ENCODE assay signal across 9 cellular contexts in the genomic region with DNA sequence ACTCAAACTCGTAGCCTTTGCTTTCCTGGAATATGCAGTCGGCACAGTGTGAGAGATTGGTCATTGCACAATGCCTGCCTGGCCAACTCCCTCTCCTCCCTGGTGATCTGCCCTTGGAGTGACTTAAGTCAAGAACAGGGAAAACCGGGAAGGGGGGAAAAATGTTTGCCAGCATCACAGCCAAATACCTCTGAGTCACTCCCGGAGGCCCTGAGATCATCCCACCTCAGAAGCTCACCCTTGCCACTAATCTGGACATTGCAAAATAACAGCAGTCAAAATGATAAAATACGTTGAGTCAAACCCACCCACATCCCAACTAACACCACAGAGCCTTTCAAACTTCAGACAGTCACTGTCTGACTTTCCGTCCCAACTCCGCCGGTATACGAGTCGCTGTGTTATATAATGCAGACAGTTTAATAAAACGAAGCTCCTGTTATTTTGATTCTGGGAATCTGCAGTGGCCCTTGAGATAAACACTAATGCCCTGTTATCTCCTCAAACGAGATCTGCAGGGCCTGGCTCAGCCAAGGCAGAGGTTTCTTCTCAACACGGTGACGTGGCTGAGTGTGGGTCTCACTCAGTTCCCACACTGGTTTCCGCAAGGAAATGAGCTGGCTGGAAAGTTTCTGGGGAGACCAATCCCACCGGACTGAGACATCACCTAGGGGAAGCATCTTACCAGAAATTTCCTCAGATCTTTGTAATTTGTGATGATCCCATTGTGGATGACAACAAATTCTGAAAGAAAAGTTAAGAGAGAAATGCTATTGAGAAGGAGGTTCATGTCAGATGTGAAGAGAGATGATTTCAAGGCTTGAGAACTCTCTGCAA. TPM values are rescaled to one million over a fixed set of nuclear protein-coding genes. Genes with fewer than 3 reads are reported as not detected.
DNase-seq lines count a peak whose midpoint lies in the region; ATAC-seq and TF ChIP-seq lines count a peak whose summit lies in the region.
"Had no signal": no experiment of that assay in that cellular context is flagged by ENCODE, and none has a peak within 500 bp of the region (broad histone marks: within the 10 kb centered on the region; RNA-seq: fewer than 3 reads in every experiment).

No MANE protein-coding gene starts in this region.

- H3K4me3 ChIP-seq in IMR-90 (ENCODE audit: insufficient read depth, low read depth, low read length) = no peak overlapping the region
- no peak overlapping the region for H3K4me3 ChIP-seq in choroid plexus epithelial cell (ENCODE audit: low read depth, low read length)
- no peak overlapping the region for H3K4me3 ChIP-seq in lower leg skin (ENCODE audit: low read depth, poor library complexity, severe bottlenecking)
- H3K4me3 ChIP-seq: breast epithelium had no signal

- H2AK5ac ChIP-seq in IMR-90 (ENCODE audit: low read depth, low read length) = peak overlapping the region; percentile 13; the same call in 1 of the 2 replicates

- no peak overlapping the region for H2AK9ac ChIP-seq in IMR-90 (replicated peaks; ENCODE audit: low read depth, low read length, poor library complexity)

- no peaks in the 10 kb centered on the region for H3K9me3 ChIP-seq in IMR-90 (ENCODE audit: control insufficient read depth, insufficient read depth, low read length)
- H3K9me3 ChIP-seq: breast epithelium had no signal

- BruUV-seq in IMR-90 (replicated peaks; lab: Mats Ljungman, UMichigan) = no TSS peak

- H3K56ac ChIP-seq in IMR-90 (ENCODE audit: extremely low read depth, insufficient read depth, low read length) = no peak overlapping the region

- POLR2A ChIA-PET in IMR-90 (lab: Charles Lee; ENCODE audit: unreplicated experiment) = interaction anchor here (0.7 kb wide), 1 partner anchor 275 kb away, joined by 4 read pairs; no protein-coding TSS in a partner anchor

- peak overlapping the region; percentile 20; the same call in 1 of the 2 replicates for H3K27ac ChIP-seq in IMR-90 (ENCODE audit: insufficient read depth, low read length)

- H3K36me3 ChIP-seq in IMR-90 (ENCODE audit: control insufficient read depth, insufficient read depth, low read length) = peaks cover 18% of the 10 kb centered on the region
- H3K36me3 ChIP-seq: breast epithelium had no signal

- H3K23ac ChIP-seq in IMR-90 (ENCODE audit: low read depth, low read length) = peak overlapping the region; percentile 76; the same call in 1 of the 2 replicates

- H2BK5ac ChIP-seq in IMR-90 (ENCODE audit: low read depth, low read length, poor library complexity, severe bottlenecking) = peak overlapping the region; percentile 42

- 0 out of 3 replicates have a peak overlapping the region, but pooled peaks have one; percentile 28 for H2BK15ac ChIP-seq in IMR-90 (ENCODE audit: low read depth, low read length)

- in situ Hi-C loops in IMR-90 (cut with MboI; ENCODE audit: low sequenced_read_pairs) = no loop called here

- H4K91ac ChIP-seq in IMR-90 (ENCODE audit: insufficient read depth, low read depth, low read length) = peak overlapping the region; percentile 36; the same call in 1 of the 2 replicates

- H4K20me1 ChIP-seq in IMR-90 (ENCODE audit: insufficient read depth, low read length) = peaks cover 21% of the 10 kb centered on the region

- no peak; the same call in 1 of the 2 replicates for TF ChIP-seq POLR2A in IMR-90 (IDR thresholded peaks at IDR 0.05; ENCODE audit: low read depth, low read length)
- TF ChIP-seq POLR2A in lower leg skin (IDR thresholded peaks at IDR 0.05) = no peak

- DNase-seq in IMR-90 = peak; percentile 99
- peak; percentile 93 for DNase-seq in choroid plexus epithelial cell (ENCODE audit: low read depth)
- peak; percentile 80 to 94 for DNase-seq in lower leg skin (ENCODE audit: low spot score in 2 of 2)
- DNase-seq in ureter (ENCODE audit: low spot score) = peak; percentile 58
- no peak for DNase-seq in globus pallidus (ENCODE audit: low spot score)
- DNase-seq in DMS79 treated with DMSO at 0.1 percent for 48 hours (lab: John Stamatoyannopoulos, UW) = no peak
- no peak for DNase-seq in SK-N-DZ (ENCODE audit: low spot score)

- peak overlapping the region; percentile 56 for H2BK120ac ChIP-seq in IMR-90 (ENCODE audit: low read depth, low read length)

- peak overlapping the region in 1 of 2 experiments; percentile 55; a peak in 2 of 4 replicates for H4K8ac ChIP-seq in IMR-90 (ENCODE audit: low read depth in 2 of 2, low read length in 2 of 2)

- H3K27me3 ChIP-seq in IMR-90 (ENCODE audit: control insufficient read depth, insufficient read depth, low read length) = no peaks in the 10 kb centered on the region
- H3K27me3 ChIP-seq: breast epithelium had no signal

- dilution Hi-C loops in IMR-90 (cut with HindIII; ENCODE audit: low sequenced_read_pairs, unreplicated experiment) = no loop called here

- CTCF ChIA-PET in IMR-90 (lab: Yijun Ruan, JAX) = interaction anchor here (0.8 to 1.3 kb wide), 3 partner anchors 15 to 38 kb away, joined by 3 to 5 read pairs (median 4); no protein-coding TSS in a partner anchor

- peak overlapping the region; percentile 73; the same call in 1 of the 2 replicates for H3K14ac ChIP-seq in IMR-90 (replicated peaks; ENCODE audit: low read depth, low read length)

- intact Hi-C loops in IMR-90 (cut with micrococcal nuclease) = loop anchor here (2.0 kb wide), 1 partner anchor 38 kb away; the partner anchor contains the start of gene MAPK9
- intact Hi-C loops in lower leg skin (cut with DNase I; ENCODE audit: low total_unique reads) = no loop called here

- TF ChIP-seq CTCF in IMR-90 (conservative IDR thresholded peaks at IDR 0.05; ENCODE audit: low read depth, low read length) (no peak), choroid plexus epithelial cell (conservative IDR thresholded peaks at IDR 0.05; ENCODE audit: low read depth, low read length) (no peak), lower leg skin (IDR thresholded peaks at IDR 0.05) (no peak)

- H3K4ac ChIP-seq in IMR-90 (ENCODE audit: low read depth, low read length) = peak overlapping the region; percentile 79

- H3K9me1 ChIP-seq in IMR-90 (ENCODE audit: insufficient read depth, low read length) = peaks cover 20% of the 10 kb centered on the region

- H3K4me1 ChIP-seq in IMR-90 (ENCODE audit: control insufficient read depth, insufficient read depth, low read length) = peaks cover 18% of the 10 kb centered on the region
- H3K4me1 ChIP-seq: breast epithelium had no signal

- WGBS in IMR-90 (ENCODE audit: extremely low coverage in 2 of 2, insufficient read length in 1 of 2), 2 experiments = 0% methylated on average over 2 of the region's 16 CpGs; no CpG with 5 or more reads in 1 of the 2 experiments
- WGBS in lower leg skin, 2 donors = 62 to 66% methylated on average over 16 of the region's 16 CpGs

- H2AFZ ChIP-seq in IMR-90 (replicated peaks; ENCODE audit: low read length, poor library complexity) = peak overlapping the region; percentile 26

- H4K5ac ChIP-seq in IMR-90 (ENCODE audit: low read depth, low read length) = no peak overlapping the region

- H3K18ac ChIP-seq in IMR-90 (ENCODE audit: low read depth, low read length) = peak overlapping the region; percentile 1; the same call in 1 of the 2 replicates

- peak overlapping the region; percentile 63; the same call in 1 of the 2 replicates for H2BK20ac ChIP-seq in IMR-90 (ENCODE audit: low read depth, low read length)

- peak; percentile 78 for ATAC-seq in IMR-90 (ENCODE audit: low read depth)
- no peak for ATAC-seq in HG02678 (IDR thresholded peaks at IDR 0.05; ENCODE audit: unreplicated experiment)

- peaks cover 0 to 8% of the 10 kb centered on the region in 2 experiments; a peak in 1 of 4 replicates for H3K79me1 ChIP-seq in IMR-90 (ENCODE audit: low read depth in 1 of 2, low read length in 2 of 2)

- no peak overlapping the region for H3K9ac ChIP-seq in IMR-90 (ENCODE audit: low read depth, low read length)

- TF ChIP-seq RAD21 in IMR-90 (IDR thresholded peaks at IDR 0.05; ENCODE audit: low read length) = 0 out of 2 replicates have a peak, but pooled peaks have one; percentile 14

- peak overlapping the region; percentile 44 for H3K4me2 ChIP-seq in IMR-90 (ENCODE audit: low read depth, low read length)

TF ChIP-seq in IMR-90, 13 proteins besides CTCF, POLR2A, EP300 and RAD21 (continues in another document):
- TF ChIP-seq CEBPB (IDR thresholded peaks at IDR 0.05; ENCODE audit: low read depth, low read length) (peak; percentile 99), CHD1 (IDR thresholded peaks at IDR 0.05; ENCODE audit: low read depth, low read length) (no peak), BHLHE40 (IDR thresholded peaks at IDR 0.05; ENCODE audit: low read depth, low read length) (peak; percentile 34; the same call in 1 of the 2 replicates), RFX5 (IDR thresholded peaks at IDR 0.05; ENCODE audit: low read depth, low read length) (no peak), RCOR1 (IDR thresholded peaks at IDR 0.05; ENCODE audit: insufficient replicate concordance, low read length) (peak; percentile 43), FOS (IDR thresholded peaks at IDR 0.05; ENCODE audit: low read depth, low read length) (peak; percentile 99), MAZ (IDR thresholded peaks at IDR 0.05; ENCODE audit: borderline replicate concordance, low read depth, low read length) (peak; percentile 46; the same call in 1 of the 2 replicates), NFE2L2 (IDR thresholded peaks at IDR 0.05; ENCODE audit: low read depth, low read length) (peak; percentile 57; the same call in 1 of the 2 replicates), MXI1 (IDR thresholded peaks at IDR 0.05; ENCODE audit: borderline replicate concordance, low read depth, low read length) (no peak)

RNA-seq across cellular contexts. Expression of gene GFPT2, which starts 22.1 kb away (rescaled TPM):
- total RNA-seq in IMR-90 (2012; rRNA removed) (20.6 and 20.8 TPM in 2 replicates), lower leg skin (1 to 10 TPM; 2.5 to 8.4 (median 3.8) TPM), ureter (20.0 TPM)
- polyA plus RNA-seq in IMR-90 (2012; rRNA removed) = 17.7 and 20.3 TPM in 2 replicates
- polyA plus RNA-seq in IMR-90 (2012; cell fraction: cytosol; rRNA removed) = 11.8 and 14.2 TPM in 2 replicates
- 18.2 and 28.4 TPM in 2 replicates for polyA plus RNA-seq in IMR-90 (2012; cell fraction: nucleus; rRNA removed; ENCODE audit: low replicate concordance)
- 5.1 and 6.3 TPM in 2 replicates for polyA plus RNA-seq in SK-N-DZ (2014; cell fraction: cytosol; rRNA removed)
- 5.5 and 19.4 TPM in 2 replicates for polyA plus RNA-seq in SK-N-DZ (2014; cell fraction: nucleus; rRNA removed)

RNA-seq across cellular contexts. Expression of gene MAPK9, which starts 39.1 kb away (rescaled TPM):
- 22.9 and 27.8 TPM in 2 replicates for total RNA-seq in IMR-90 (2012; rRNA removed)
- polyA plus RNA-seq in IMR-90 (2012; rRNA removed) = 20.1 and 23.3 TPM in 2 replicates
- polyA plus RNA-seq in IMR-90 (2012; cell fraction: cytosol; rRNA removed) = 6.6 and 13.4 TPM in 2 replicates
- 8.1 and 28.5 TPM in 2 replicates for polyA plus RNA-seq in IMR-90 (2012; cell fraction: nucleus; rRNA removed; ENCODE audit: low replicate concordance)
- 10 to 100 TPM; 10.4 to 18.4 (median 15.4) TPM for total RNA-seq in lower leg skin
- total RNA-seq in ureter = 40.5 TPM
- polyA plus RNA-seq in SK-N-DZ (2014; cell fraction: cytosol; rRNA removed) = 23.9 and 27.6 TPM in 2 replicates
- polyA plus RNA-seq in SK-N-DZ (2014; cell fraction: nucleus; rRNA removed) = 28.9 and 45.1 TPM in 2 replicates

Comparison
In these comparisons a context has a peak if more than half of its experiments do, and no peak if none do; other contexts are left out.
1. DNase-seq: peak in IMR-90 (single experiment), choroid plexus epithelial cell (single experiment), lower leg skin (2 of 2) and ureter (single experiment); none in globus pallidus (single experiment), DMS79 treated with DMSO at 0.1 percent for 48 hours (single experiment) and SK-N-DZ (single experiment).